In genomic region chr22:24289138-24289537, GRCh38 we compare ENCODE assay signal across 9 cellular contexts. TPM values are rescaled to one million over a fixed set of nuclear protein-coding genes. Genes with fewer than 3 reads are reported as not detected.
DNase-seq lines count a peak whose midpoint lies in the region; ATAC-seq and TF ChIP-seq lines count a peak whose summit lies in the region.
"Had no signal": no experiment of that assay in that cellular context is flagged by ENCODE, and none has a peak within 500 bp of the region (broad histone marks: within the 10 kb centered on the region; RNA-seq: fewer than 3 reads in every experiment).

No MANE protein-coding gene starts in this region.

- peak; percentile 75 for DNase-seq in dedifferentiated amniotic fluid mesenchymal stem cell (ENCODE audit: extremely low spot score)
- DNase-seq in mesenchymal stem cell: peak; percentile 89
- no peak for DNase-seq in vagina (ENCODE audit: extremely low spot score in 2 of 2)
- no peak for DNase-seq in SIG-M5 (lab: John Stamatoyannopoulos, UW)
- DNase-seq in HK-2 (ENCODE audit: unreplicated experiment): no peak
- DNase-seq: head of caudate nucleus had no signal

- H3K27me3 ChIP-seq in mesenchymal stem cell (ENCODE audit: control insufficient read depth in 1 of 2, insufficient read depth in 1 of 2, low read length in 2 of 2): no peaks in the 10 kb centered on the region
- no peaks in the 10 kb centered on the region for H3K27me3 ChIP-seq in vagina

- H3K23ac ChIP-seq in mesenchymal stem cell (ENCODE audit: low read length in 2 of 2): no peak overlapping the region

- H4K8ac ChIP-seq in mesenchymal stem cell (ENCODE audit: low read length): no peak overlapping the region

- no peak overlapping the region for H3K18ac ChIP-seq in mesenchymal stem cell (ENCODE audit: low read depth in 1 of 2, low read length in 2 of 2)

- H3K4me3 ChIP-seq in mesenchymal stem cell (ENCODE audit: insufficient read depth in 1 of 2, low read depth in 1 of 2, low read length in 2 of 2) (peak overlapping the region in 1 of 2 experiments; percentile 52), vagina (no peak overlapping the region)

- no peak overlapping the region for H2BK120ac ChIP-seq in mesenchymal stem cell (ENCODE audit: low read depth, low read length)

- ATAC-seq in HG02884 (IDR thresholded peaks at IDR 0.05; ENCODE audit: unreplicated experiment): no peak
- ATAC-seq: activated T-helper 17 cell treated with anti-CD3 and anti-CD28 coated beads, Interleukin-2, amount 50 U/mL, for 72 hours had no signal

- 0% methylated on average over 4 of the region's 4 CpGs for whole genome bisulfite sequencing in mesenchymal stem cell

- H2AFZ ChIP-seq in mesenchymal stem cell (ENCODE audit: low read depth, low read length): no peak overlapping the region

- no peak for TF ChIP-seq RAD21 in Ishikawa (IDR thresholded peaks at IDR 0.05; ENCODE audit: low read depth)

- H3K4me1 ChIP-seq in mesenchymal stem cell (ENCODE audit: control insufficient read depth, insufficient read depth, low read depth, low read length) (peaks cover 10% of the 10 kb centered on the region), vagina (peaks cover 71% of the 10 kb centered on the region)

- no peak overlapping the region for H4K91ac ChIP-seq in mesenchymal stem cell (ENCODE audit: low read length)

- intact Hi-C loops in vagina (cut with DNase I): no loop called here

- H3K4ac ChIP-seq in mesenchymal stem cell (ENCODE audit: low read depth in 1 of 2, low read length in 2 of 2): no peak overlapping the region

- no peak overlapping the region for H2BK5ac ChIP-seq in mesenchymal stem cell (ENCODE audit: low read depth, low read length, poor library complexity, severe bottlenecking)

- H2BK15ac ChIP-seq in mesenchymal stem cell (ENCODE audit: low read depth, poor library complexity, severe bottlenecking): no peak overlapping the region

- H3K4me2 ChIP-seq in mesenchymal stem cell (ENCODE audit: low read length, poor library complexity, severe bottlenecking): peak overlapping the region; percentile 29

- peak overlapping the region; percentile 61 for H3K9ac ChIP-seq in mesenchymal stem cell (ENCODE audit: low read length)

- TF ChIP-seq POLR2A in vagina (IDR thresholded peaks at IDR 0.05): no peak

- no peak overlapping the region for H3K14ac ChIP-seq in mesenchymal stem cell (ENCODE audit: low read length in 2 of 2)

- TF ChIP-seq EP300 in Ishikawa (IDR thresholded peaks at IDR 0.05; ENCODE audit: borderline replicate concordance): no peak

- H3K27ac ChIP-seq in mesenchymal stem cell (ENCODE audit: low read length, poor library complexity, severe bottlenecking) (peak overlapping the region; percentile 36), vagina (peak overlapping the region; percentile 61)

- H3K79me1 ChIP-seq in mesenchymal stem cell (replicated peaks; ENCODE audit: low read length, poor library complexity, severe bottlenecking): peaks cover 3% of the 10 kb centered on the region

- no peak for TF ChIP-seq CTCF in vagina (IDR thresholded peaks at IDR 0.05)

- H2AK5ac ChIP-seq in mesenchymal stem cell (ENCODE audit: low read length, severe bottlenecking): no peak overlapping the region

- H3K36me3 ChIP-seq in mesenchymal stem cell (ENCODE audit: control insufficient read depth in 1 of 2, insufficient read depth in 2 of 2, low read depth in 1 of 2, low read length in 2 of 2): no peaks in the 10 kb centered on the region
- H3K36me3 ChIP-seq in vagina: no peaks in the 10 kb centered on the region

- no peaks in the 10 kb centered on the region for H3K9me3 ChIP-seq in mesenchymal stem cell (ENCODE audit: control insufficient read depth, low read length)
- H3K9me3 ChIP-seq in vagina: no peaks in the 10 kb centered on the region

- no peak overlapping the region for H2BK12ac ChIP-seq in mesenchymal stem cell (ENCODE audit: low read length in 2 of 2)

TF ChIP-seq in Ishikawa, 13 proteins besides CTCF, POLR2A, EP300 and RAD21:
- TF ChIP-seq FOXM1 (IDR thresholded peaks at IDR 0.05; ENCODE audit: borderline replicate concordance, low read depth): no peak
- TF ChIP-seq TEAD4 (IDR thresholded peaks at IDR 0.05): peak; percentile 66
- TF ChIP-seq YY1 (IDR thresholded peaks at IDR 0.05; ENCODE audit: low read depth): no peak
- TF ChIP-seq, protein P1, sequence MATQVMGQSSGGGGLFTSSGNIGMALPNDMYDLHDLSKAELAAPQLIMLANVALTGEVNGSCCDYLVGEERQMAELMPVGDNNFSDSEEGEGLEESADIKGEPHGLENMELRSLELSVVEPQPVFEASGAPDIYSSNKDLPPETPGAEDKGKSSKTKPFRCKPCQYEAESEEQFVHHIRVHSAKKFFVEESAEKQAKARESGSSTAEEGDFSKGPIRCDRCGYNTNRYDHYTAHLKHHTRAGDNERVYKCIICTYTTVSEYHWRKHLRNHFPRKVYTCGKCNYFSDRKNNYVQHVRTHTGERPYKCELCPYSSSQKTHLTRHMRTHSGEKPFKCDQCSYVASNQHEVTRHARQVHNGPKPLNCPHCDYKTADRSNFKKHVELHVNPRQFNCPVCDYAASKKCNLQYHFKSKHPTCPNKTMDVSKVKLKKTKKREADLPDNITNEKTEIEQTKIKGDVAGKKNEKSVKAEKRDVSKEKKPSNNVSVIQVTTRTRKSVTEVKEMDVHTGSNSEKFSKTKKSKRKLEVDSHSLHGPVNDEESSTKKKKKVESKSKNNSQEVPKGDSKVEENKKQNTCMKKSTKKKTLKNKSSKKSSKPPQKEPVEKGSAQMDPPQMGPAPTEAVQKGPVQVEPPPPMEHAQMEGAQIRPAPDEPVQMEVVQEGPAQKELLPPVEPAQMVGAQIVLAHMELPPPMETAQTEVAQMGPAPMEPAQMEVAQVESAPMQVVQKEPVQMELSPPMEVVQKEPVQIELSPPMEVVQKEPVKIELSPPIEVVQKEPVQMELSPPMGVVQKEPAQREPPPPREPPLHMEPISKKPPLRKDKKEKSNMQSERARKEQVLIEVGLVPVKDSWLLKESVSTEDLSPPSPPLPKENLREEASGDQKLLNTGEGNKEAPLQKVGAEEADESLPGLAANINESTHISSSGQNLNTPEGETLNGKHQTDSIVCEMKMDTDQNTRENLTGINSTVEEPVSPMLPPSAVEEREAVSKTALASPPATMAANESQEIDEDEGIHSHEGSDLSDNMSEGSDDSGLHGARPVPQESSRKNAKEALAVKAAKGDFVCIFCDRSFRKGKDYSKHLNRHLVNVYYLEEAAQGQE (IDR thresholded peaks at IDR 0.05; ENCODE audit: low read depth): no peak
- no peak for TF ChIP-seq TAF1 (IDR thresholded peaks at IDR 0.05; ENCODE audit: low read depth)
- no peak for TF ChIP-seq USF1 (IDR thresholded peaks at IDR 0.05)
- TF ChIP-seq NFIC (IDR thresholded peaks at IDR 0.05): peak; percentile 36

RNA-seq across cellular contexts. Expression of gene SPECC1L, which starts 18.5 kb away (rescaled TPM):
- 28.6 TPM for polyA plus RNA-seq in mesenchymal stem cell (2013, experiment 1 of 2)
- 31.0 TPM for polyA plus RNA-seq in mesenchymal stem cell (2013, experiment 2 of 2)
- total RNA-seq in vagina: 38.8 TPM

RNA-seq across cellular contexts. Expression of gene GGT5, which starts 44.3 kb away (rescaled TPM):
- polyA plus RNA-seq in mesenchymal stem cell (2013, experiment 1 of 2): 181 TPM
- polyA plus RNA-seq in mesenchymal stem cell (2013, experiment 2 of 2): 135 TPM
- 61.4 TPM for total RNA-seq in vagina

Comparison
In these comparisons a context has a peak if more than half of its experiments do, and no peak if none do; other contexts are left out.
1. DNase-seq: peak in dedifferentiated amniotic fluid mesenchymal stem cell (single experiment) and mesenchymal stem cell (single experiment); none in vagina (0 of 2), SIG-M5 (single experiment) and HK-2 (single experiment).